1 cellular context compared by ENCODE assay signal in genomic region chr17:63454357-63454756, GRCh38. TPM values are rescaled to one million over a fixed set of nuclear protein-coding genes. Genes with fewer than 3 reads are reported as not detected.
"Had no signal": no experiment of that assay in that cellular context is flagged by ENCODE, and none has a peak within 500 bp of the region (broad histone marks: within the 10 kb centered on the region; RNA-seq: fewer than 3 reads in every experiment).

No MANE protein-coding gene starts in this region.

RNA-seq across cellular contexts. Expression of gene ACE, which starts 22.5 kb away (rescaled TPM):
- total RNA-seq: activated T-helper 2 cell treated with anti-CD3 and anti-CD28 coated beads, Interferon-gamma antibody, Interleukin-2, Interleukin-4, amounts not matched to agents 10 μg/mL and 5 μg/mL and 100 μg/mL, durations not matched to agents 14 hours and 24 hours and 36 hours had no signal
